ENCODE assay signal across 25 cellular contexts in the genomic region with DNA sequence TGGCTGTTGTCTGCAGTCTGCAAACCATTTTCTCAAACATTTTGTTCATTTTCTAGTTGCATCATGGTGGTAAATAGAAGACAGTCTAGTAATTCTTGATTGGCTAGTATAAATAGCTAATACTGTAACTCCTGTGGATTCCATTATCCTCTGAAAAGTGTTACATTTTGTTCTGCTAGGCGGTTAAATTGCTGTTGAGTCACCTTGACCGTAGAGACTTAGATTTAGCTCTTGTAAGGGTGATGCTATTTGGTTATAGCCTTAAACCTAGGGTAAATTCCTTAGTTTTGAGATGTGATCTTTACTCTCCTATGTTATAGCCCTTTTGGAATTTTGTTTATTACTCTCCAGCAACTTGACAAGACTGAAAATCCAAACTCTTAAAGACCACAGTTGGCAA. TPM values are rescaled to one million over a fixed set of nuclear protein-coding genes. Genes with fewer than 3 reads are reported as not detected.
DNase-seq lines count a peak whose midpoint lies in the region; ATAC-seq and TF ChIP-seq lines count a peak whose summit lies in the region.
"Had no signal": no experiment of that assay in that cellular context is flagged by ENCODE, and none has a peak within 500 bp of the region (broad histone marks: within the 10 kb centered on the region; RNA-seq: fewer than 3 reads in every experiment).

No MANE protein-coding gene starts in this region.

- peaks cover 8% of the 10 kb centered on the region; the same call in 1 of the 2 replicates for H3K79me2 ChIP-seq in PC-9 (ENCODE audit: low read depth)

- H3K4me1 Mint-ChIP-seq in CD8-positive, alpha-beta T cell (ENCODE audit: low read depth) = peaks cover 56% of the 10 kb centered on the region
- peaks cover 56% of the 10 kb centered on the region for H3K4me1 Mint-ChIP-seq in dendritic cell treated with granulocyte-macrophage colony-stimulating factor and Interleukin-4, amounts not matched to agents 40 ng/mL and 50 ng/mL, for 4 days (ENCODE audit: low read depth)

- CTCF ChIA-PET in CD8-positive, alpha-beta T cell (lab: Charles Lee) = no interaction called here
- CTCF ChIA-PET in PC-9 (lab: Charles Lee) = no interaction called here

- no peak overlapping the region for H3K4me3 ChIP-seq in CD8-positive, alpha-beta T cell (ENCODE audit: low read depth, low read length)
- H3K4me3 ChIP-seq in PC-9 = no peak overlapping the region
- H3K4me3 ChIP-seq: ascending aorta, thyroid gland had no signal

- no peaks in the 10 kb centered on the region for H3K9me3 ChIP-seq in CD8-positive, alpha-beta T cell (ENCODE audit: low read length)
- H3K9me3 ChIP-seq in PC-9 (ENCODE audit: insufficient read depth, low read depth) = no peaks in the 10 kb centered on the region
- H3K9me3 ChIP-seq: ascending aorta, SK-N-SH, thyroid gland had no signal

- H3K9me2 ChIP-seq in PC-9 (ENCODE audit: insufficient read depth) = no peaks in the 10 kb centered on the region
- H3K9me2 ChIP-seq: SK-N-SH had no signal

- H3K27ac ChIP-seq in CD8-positive, alpha-beta T cell (ENCODE audit: low read depth, low read length) = no peak overlapping the region
- H3K27ac ChIP-seq in PC-9 = no peak overlapping the region
- H3K27ac ChIP-seq: ascending aorta, RWPE1, thyroid gland had no signal

- no peaks in the 10 kb centered on the region for H3F3A ChIP-seq in PC-9 (ENCODE audit: insufficient read depth, low read depth)

- peaks cover 41% of the 10 kb centered on the region for H3K36me3 Mint-ChIP-seq in CD8-positive, alpha-beta T cell
- peaks cover 55% of the 10 kb centered on the region for H3K36me3 Mint-ChIP-seq in dendritic cell treated with granulocyte-macrophage colony-stimulating factor and Interleukin-4, amounts not matched to agents 40 ng/mL and 50 ng/mL, for 4 days (ENCODE audit: low read depth)
- H3K36me3 Mint-ChIP-seq: natural killer cell had no signal

- H3K27me3 ChIP-seq in CD8-positive, alpha-beta T cell (ENCODE audit: insufficient read depth, low read length) = no peaks in the 10 kb centered on the region
- no peaks in the 10 kb centered on the region for H3K27me3 ChIP-seq in PC-9 (ENCODE audit: insufficient read depth, low read depth)
- H3K27me3 ChIP-seq: ascending aorta, thyroid gland had no signal

- intact Hi-C loops in CD8-positive, alpha-beta T cell (cut with DNase I, micrococcal nuclease) = no loop called here
- intact Hi-C loops in dendritic cell treated with granulocyte-macrophage colony-stimulating factor and Interleukin-4, amounts not matched to agents 40 ng/mL and 50 ng/mL, for 4 days (cut with micrococcal nuclease) = loop anchor here (10.0 kb wide), 1 partner anchor 53 kb away; no protein-coding TSS in a partner anchor
- intact Hi-C loops in PC-9 (cut with micrococcal nuclease; ENCODE audit: unreplicated experiment) = no loop called here

- H3K36me3 ChIP-seq in CD8-positive, alpha-beta T cell (ENCODE audit: insufficient read depth, low read length) = no peaks in the 10 kb centered on the region
- H3K36me3 ChIP-seq in PC-9 (ENCODE audit: low read depth) = no peaks in the 10 kb centered on the region
- H3K36me3 ChIP-seq: ascending aorta, thyroid gland had no signal

- H4K20me1 ChIP-seq in PC-9 (ENCODE audit: insufficient read depth) = no peaks in the 10 kb centered on the region; the same call in 1 of the 2 replicates

- H3K4me2 ChIP-seq in PC-9 = no peak overlapping the region
- H3K4me2 ChIP-seq: SK-N-SH had no signal

- H3K9me3 Mint-ChIP-seq in CD8-positive, alpha-beta T cell = peaks cover 2% of the 10 kb centered on the region
- H3K9me3 Mint-ChIP-seq in dendritic cell treated with granulocyte-macrophage colony-stimulating factor and Interleukin-4, amounts not matched to agents 40 ng/mL and 50 ng/mL, for 4 days = peaks cover 10% of the 10 kb centered on the region
- H3K9me3 Mint-ChIP-seq: natural killer cell had no signal

- no peak for TF ChIP-seq CTCF in CD8-positive, alpha-beta T cell (IDR thresholded peaks at IDR 0.05)
- TF ChIP-seq CTCF in PC-9 (conservative IDR thresholded peaks at IDR 0.05) = no peak

- DNase-seq in CD8-positive, alpha-beta T cell = no peak
- DNase-seq in HCEC 1CT = peak; percentile 41
- peak; percentile 36 for DNase-seq in renal cortical epithelial cell (ENCODE audit: low read depth)
- no peak for DNase-seq in stimulated activated CD4-positive, alpha-beta T cell treated with anti-CD3 and anti-CD28 coated beads, Interleukin-4, amount 100 ng/mL, for 4 hours
- DNase-seq in PC-9 = no peak
- DNase-seq: activated CD4-positive, alpha-beta T cell treated with anti-CD3 and anti-CD28 coated beads, Interleukin-2, amount 50 U/mL, for 1 hour; activated CD8-positive, alpha-beta memory T cell treated with anti-CD3 and anti-CD28 coated beads, Interleukin-2, amount 10 ng/mL, durations not matched to agents 7 days and 5 days; activated T-cell treated with anti-CD3 and anti-CD28 coated beads, Interleukin-2, amount 50 U/mL, for 72 hours; CD4-positive, alpha-beta T cell; head of caudate nucleus; natural killer cell; NCI-H187; NCI-H526 treated with DMSO at 0.1 percent for 48 hours; retina; SK-N-SH; stimulated activated CD4-positive, alpha-beta T cell treated with anti-CD3 and anti-CD28 coated beads, Interleukin-12 subunit alpha, Interleukin-12 subunit beta, amount 100 ng/mL, for 4 hours; stimulated activated naive CD8-positive, alpha-beta T cell treated with anti-CD3 and anti-CD28 coated beads, Interleukin-15, Interleukin-2, amounts not matched to agents 100 U/mL and 50 U/mL, for 24 hours; T-helper 2 cell; thyroid gland had no signal

- ATAC-seq in CD8-positive, alpha-beta T cell = no peak
- ATAC-seq in HG02642 (IDR thresholded peaks at IDR 0.05; ENCODE audit: poor library complexity, unreplicated experiment) = no peak
- no peak for ATAC-seq in GM21515 (IDR thresholded peaks at IDR 0.05; ENCODE audit: unreplicated experiment)
- ATAC-seq: activated CD8-positive, alpha-beta memory T cell treated with anti-CD3 and anti-CD28 coated beads, Interleukin-2, amount 10 ng/mL, durations not matched to agents 7 days and 5 days; activated naive CD4-positive, alpha-beta T cell treated with anti-CD3 and anti-CD28 coated beads, Interleukin-2, amount 50 U/mL, for 72 hours; activated T-cell treated with anti-CD3 and anti-CD28 coated beads, Interleukin-2, amount 50 U/mL, for 72 hours; natural killer cell; stimulated activated naive CD8-positive, alpha-beta T cell treated with anti-CD3 and anti-CD28 coated beads, Interleukin-15, Interleukin-2, amounts not matched to agents 100 U/mL and 50 U/mL, for 24 hours had no signal

- H3K4me3 Mint-ChIP-seq in CD8-positive, alpha-beta T cell = no peak overlapping the region
- no peak overlapping the region for H3K4me3 Mint-ChIP-seq in dendritic cell treated with granulocyte-macrophage colony-stimulating factor and Interleukin-4, amounts not matched to agents 40 ng/mL and 50 ng/mL, for 4 days
- H3K4me3 Mint-ChIP-seq: activated CD8-positive, alpha-beta memory T cell treated with anti-CD3 and anti-CD28 coated beads, Interleukin-2, amount 10 ng/mL, durations not matched to agents 7 days and 5 days; activated T-cell treated with anti-CD3 and anti-CD28 coated beads, Interleukin-2, amount 50 U/mL, for 72 hours; CD4-positive, alpha-beta T cell; natural killer cell had no signal

- POLR2A ChIA-PET in CD8-positive, alpha-beta T cell (lab: Charles Lee) = interaction anchor here (0.7 kb wide), 1 partner anchor 174 kb away, joined by 3 read pairs; no protein-coding TSS in a partner anchor
- POLR2A ChIA-PET in PC-9 (lab: Charles Lee; ENCODE audit: unreplicated experiment) = no interaction called here

- H3K27ac Mint-ChIP-seq in CD8-positive, alpha-beta T cell = peak overlapping the region; percentile 20
- peak overlapping the region; percentile 30 for H3K27ac Mint-ChIP-seq in dendritic cell treated with granulocyte-macrophage colony-stimulating factor and Interleukin-4, amounts not matched to agents 40 ng/mL and 50 ng/mL, for 4 days
- H3K27ac Mint-ChIP-seq: activated CD8-positive, alpha-beta memory T cell treated with anti-CD3 and anti-CD28 coated beads, Interleukin-2, amount 10 ng/mL, durations not matched to agents 7 days and 5 days; activated naive CD4-positive, alpha-beta T cell treated with anti-CD3 and anti-CD28 coated beads, Interleukin-2, amount 50 U/mL, for 72 hours; activated T-cell treated with anti-CD3 and anti-CD28 coated beads, Interleukin-2, amount 50 U/mL, for 72 hours had no signal

- no peak overlapping the region for H2AFZ ChIP-seq in PC-9

- no TSS peak for BruUV-seq in PC-9 (replicated peaks; lab: Mats Ljungman, UMichigan)

- peaks cover 16% of the 10 kb centered on the region for H3K4me1 ChIP-seq in CD8-positive, alpha-beta T cell (ENCODE audit: insufficient read depth, low read length)
- no peaks in the 10 kb centered on the region for H3K4me1 ChIP-seq in PC-9 (replicated peaks; ENCODE audit: insufficient read depth)

- no peaks in the 10 kb centered on the region for H3K27me3 Mint-ChIP-seq in CD8-positive, alpha-beta T cell (ENCODE audit: low read depth)
- H3K27me3 Mint-ChIP-seq in dendritic cell treated with granulocyte-macrophage colony-stimulating factor and Interleukin-4, amounts not matched to agents 40 ng/mL and 50 ng/mL, for 4 days = no peaks in the 10 kb centered on the region
- H3K27me3 Mint-ChIP-seq: activated CD8-positive, alpha-beta memory T cell treated with anti-CD3 and anti-CD28 coated beads, Interleukin-2, amount 10 ng/mL, durations not matched to agents 7 days and 5 days; CD4-positive, alpha-beta T cell had no signal

RNA-seq across cellular contexts. Expression of a gene that starts 58.8 kb away (rescaled TPM):
- total RNA-seq in CD8-positive, alpha-beta T cell = 10 to 100 TPM; 74.6 to 77.3 TPM
- 63.4 and 79.0 TPM in 2 replicates for total RNA-seq in renal cortical epithelial cell
- total RNA-seq in PC-9 (2021) = 14.2 and 20.2 TPM in 2 replicates

RNA-seq across cellular contexts. Expression of a gene that starts 59.2 kb away (rescaled TPM):
- total RNA-seq in CD8-positive, alpha-beta T cell = 10 to 100 TPM in 1 of 2 experiments, 1 to 10 TPM in 1; 9.5 to 11.1 TPM
- total RNA-seq in renal cortical epithelial cell (19.1 and 37.1 TPM in 2 replicates), PC-9 (2021) (8.5 and 14.9 TPM in 2 replicates)

Comparison
In these comparisons a context has a peak if more than half of its experiments do, and no peak if none do; other contexts are left out.
1. DNase-seq: peak in HCEC 1CT (single experiment) and renal cortical epithelial cell (single experiment); none in CD8-positive, alpha-beta T cell (0 of 7), stimulated activated CD4-positive, alpha-beta T cell treated with anti-CD3 and anti-CD28 coated beads, Interleukin-4, amount 100 ng/mL, for 4 hours (0 of 2) and PC-9 (0 of 2).